In genomic region chr2:159124441-159124911, GRCh38 we compare ENCODE assay signal across 8 cellular contexts.
DNase-seq lines count a peak whose midpoint lies in the region; ATAC-seq and TF ChIP-seq lines count a peak whose summit lies in the region.

No MANE protein-coding gene starts in this region.

- intact Hi-C loops in Right ventricle myocardium inferior (cut with DNase I) (no loop called here), esophagus squamous epithelium (cut with DNase I) (no loop called here)

- no peaks in the 10 kb centered on the region for H3K36me3 Mint-ChIP-seq in T-cell
- H3K36me3 Mint-ChIP-seq in progenitor cell of endocrine pancreas (ENCODE audit: insufficient read depth): peaks cover 7% of the 10 kb centered on the region

- CTCF ChIA-PET in T-cell (lab: Charles Lee): interaction anchor here (0.6 to 1.0 kb wide), 4 partner anchors 11 to 163 kb away, joined by 3 to 4 read pairs (median 3); no protein-coding TSS in a partner anchor

- H3K36me3 ChIP-seq in cardiac muscle cell (no peaks in the 10 kb centered on the region), esophagus squamous epithelium (peaks cover 0 to 10% (median 0%) of the 10 kb centered on the region in 3 donors), MM.1S (replicated peaks; ENCODE audit: insufficient read depth, low read length) (no peaks in the 10 kb centered on the region)

- H3K4me2 ChIP-seq in MM.1S (ENCODE audit: low read depth, low read length): no peak overlapping the region

- 3 to 18% methylated on average over 4 of the region's 5 CpGs for WGBS in esophagus squamous epithelium, 2 donors

- POLR2A ChIA-PET in T-cell (lab: Charles Lee): interaction anchor here (0.6 to 0.7 kb wide), 2 partner anchors 10 to 891 kb away, joined by 3 read pairs; no protein-coding TSS in a partner anchor

- H3K4me3 Mint-ChIP-seq in T-cell: peak overlapping the region in 1 of 3 donors; percentile 39
- no peak overlapping the region for H3K4me3 Mint-ChIP-seq in progenitor cell of endocrine pancreas (ENCODE audit: low read depth)

- no peak overlapping the region for H2AFZ ChIP-seq in MM.1S (ENCODE audit: low read length)

- H4K20me1 ChIP-seq in MM.1S (ENCODE audit: insufficient read depth, low read length): no peaks in the 10 kb centered on the region

- DNase-seq in cardiac muscle cell (ENCODE audit: low read depth in 1 of 2, low spot score in 1 of 2): peak in 1 of 2 donors; percentile 93
- no peak for DNase-seq in Right ventricle myocardium inferior (ENCODE audit: missing footprints)
- DNase-seq in T-cell: peak in 2 of 34 experiments; percentile 7 to 32
- DNase-seq in esophagus squamous epithelium (lab: John Stamatoyannopoulos, UW): no peak
- DNase-seq in progenitor cell of endocrine pancreas (ENCODE audit: low spot score, unreplicated experiment): no peak
- no peak for DNase-seq in MM.1S
- DNase-seq in inferior parietal cortex (ENCODE audit: extremely low spot score): no peak
- DNase-seq in RPMI8226: no peak

- no peaks in the 10 kb centered on the region for H3F3A ChIP-seq in MM.1S (ENCODE audit: insufficient read depth, low read length)

- H3K4me1 Mint-ChIP-seq in T-cell (peaks cover 20 to 28% (median 24%) of the 10 kb centered on the region in 3 donors), progenitor cell of endocrine pancreas (ENCODE audit: low read depth) (peaks cover 29% of the 10 kb centered on the region)

- H3K9me3 ChIP-seq in cardiac muscle cell (ENCODE audit: low read depth): no peaks in the 10 kb centered on the region
- H3K9me3 ChIP-seq in esophagus squamous epithelium: no peaks in the 10 kb centered on the region
- no peaks in the 10 kb centered on the region for H3K9me3 ChIP-seq in MM.1S (replicated peaks; ENCODE audit: insufficient read depth, low read length)

- H3K27ac ChIP-seq in cardiac muscle cell: peak overlapping the region; percentile 36
- H3K27ac ChIP-seq in esophagus squamous epithelium: peak overlapping the region; percentile 81 to 90 (median 83)
- no peak overlapping the region for H3K27ac ChIP-seq in MM.1S (ENCODE audit: low read length)

- TF ChIP-seq CTCF in cardiac muscle cell (IDR thresholded peaks at IDR 0.05; ENCODE audit: low read depth, low read length) (no peak), esophagus squamous epithelium (IDR thresholded peaks at IDR 0.05) (no peak), progenitor cell of endocrine pancreas (IDR thresholded peaks at IDR 0.05; ENCODE audit: unreplicated experiment) (no peak), MM.1S (IDR thresholded peaks at IDR 0.05; ENCODE audit: low read length) (no peak)

- no peaks in the 10 kb centered on the region for H3K27me3 Mint-ChIP-seq in T-cell
- H3K27me3 Mint-ChIP-seq in progenitor cell of endocrine pancreas: no peaks in the 10 kb centered on the region

- peaks cover 52% of the 10 kb centered on the region for H3K4me1 ChIP-seq in cardiac muscle cell (ENCODE audit: low read depth)
- H3K4me1 ChIP-seq in esophagus squamous epithelium: peaks cover 15 to 66% (median 26%) of the 10 kb centered on the region in 3 donors
- peaks cover 4% of the 10 kb centered on the region for H3K4me1 ChIP-seq in MM.1S (ENCODE audit: low read length)

- H3K79me2 ChIP-seq in MM.1S (ENCODE audit: low read length): no peaks in the 10 kb centered on the region

- no peaks in the 10 kb centered on the region for H3K27me3 ChIP-seq in cardiac muscle cell
- no peaks in the 10 kb centered on the region for H3K27me3 ChIP-seq in esophagus squamous epithelium
- H3K27me3 ChIP-seq in MM.1S (replicated peaks; ENCODE audit: insufficient read depth, low read length): no peaks in the 10 kb centered on the region

- H3K9me3 Mint-ChIP-seq in T-cell (no peaks in the 10 kb centered on the region), progenitor cell of endocrine pancreas (ENCODE audit: low read depth) (no peaks in the 10 kb centered on the region)

- no peak for TF ChIP-seq POLR2A in esophagus squamous epithelium (IDR thresholded peaks at IDR 0.05)

- H3K4me3 ChIP-seq in cardiac muscle cell (no peak overlapping the region), esophagus squamous epithelium (no peak overlapping the region), MM.1S (ENCODE audit: low read length) (no peak overlapping the region)

- ATAC-seq in Right ventricle myocardium inferior (no peak), T-cell (replicated peaks in 1 of 4) (peak; percentile 57 to 86 (median 78))

- no peaks in the 10 kb centered on the region for H3K9me2 ChIP-seq in MM.1S (replicated peaks; ENCODE audit: insufficient read depth, low read length)

- H3K27ac Mint-ChIP-seq in T-cell (peak overlapping the region; percentile 75 to 88), progenitor cell of endocrine pancreas (peak overlapping the region; percentile 86)

- no peak overlapping the region for H3K9ac ChIP-seq in MM.1S (ENCODE audit: low read length)
